Comparison of ENCODE assay signal across 2 cellular contexts in genomic region chr13:38191016-38191415, GRCh38.
TF ChIP-seq lines count a peak whose summit lies in the region.

No MANE protein-coding gene starts in this region.

TF ChIP-seq in liver, 16 proteins besides CTCF, POLR2A, EP300 and RAD21:
- TF ChIP-seq ATF3 (IDR thresholded peaks at IDR 0.05), result no peak
- TF ChIP-seq SP1 (IDR thresholded peaks at IDR 0.05), result peak; percentile 29
- TF ChIP-seq FOXA2 (IDR thresholded peaks at IDR 0.05), result no peak
- TF ChIP-seq RXRA (IDR thresholded peaks at IDR 0.05), result peak in 1 of 2 donors; percentile 35
- TF ChIP-seq ZBTB33 (IDR thresholded peaks at IDR 0.05), result peak; percentile 28
- TF ChIP-seq TAF1 (conservative IDR thresholded peaks at IDR 0.05), result no peak
- no peak for TF ChIP-seq YY1 (IDR thresholded peaks at IDR 0.05)
- TF ChIP-seq HNF4G (IDR thresholded peaks at IDR 0.05), result no peak
- no peak for TF ChIP-seq JUND (IDR thresholded peaks at IDR 0.05)
- peak; percentile 74 to 75 for TF ChIP-seq HNF4A (conservative IDR thresholded peaks at IDR 0.05)

TF ChIP-seq in HepG2, 621 proteins besides CTCF, POLR2A, EP300 and RAD21:
- TF ChIP-seq XBP1 (CRISPR knock-in tag; IDR thresholded peaks at IDR 0.05) (no peak), ZNF414 (CRISPR knock-in tag; IDR thresholded peaks at IDR 0.05) (no peak), ZNF598 (CRISPR knock-in tag; IDR thresholded peaks at IDR 0.05; ENCODE audit: borderline replicate concordance) (no peak), HNRNPH1 (optimal IDR thresholded peaks at IDR 0.05; ENCODE audit: low read depth, low read length) (no peak), ZNF367 (CRISPR knock-in tag; IDR thresholded peaks at IDR 0.05; ENCODE audit: borderline replicate concordance) (no peak), ZSCAN20 (CRISPR knock-in tag; IDR thresholded peaks at IDR 0.05; ENCODE audit: borderline replicate concordance) (no peak), SMARCC2 (IDR thresholded peaks at IDR 0.05) (no peak), TARDBP (CRISPR knock-in tag; IDR thresholded peaks at IDR 0.05) (no peak), TEAD2 (CRISPR knock-in tag; IDR thresholded peaks at IDR 0.05) (no peak), ZNF407 (CRISPR knock-in tag; IDR thresholded peaks at IDR 0.05; ENCODE audit: not compliant biosample characterization) (no peak), MTERF4 (CRISPR knock-in tag; IDR thresholded peaks at IDR 0.05) (no peak), ZNF607 (CRISPR knock-in tag; IDR thresholded peaks at IDR 0.05; ENCODE audit: borderline replicate concordance) (no peak), ZBTB8A (CRISPR knock-in tag; IDR thresholded peaks at IDR 0.05; ENCODE audit: borderline replicate concordance, low read depth) (no peak), MED13 (CRISPR knock-in tag; IDR thresholded peaks at IDR 0.05) (no peak), NR2C2 (CRISPR knock-in tag; IDR thresholded peaks at IDR 0.05; ENCODE audit: borderline replicate concordance) (no peak), ZNF446 (CRISPR knock-in tag; IDR thresholded peaks at IDR 0.05) (no peak)
